In the genomic region with DNA sequence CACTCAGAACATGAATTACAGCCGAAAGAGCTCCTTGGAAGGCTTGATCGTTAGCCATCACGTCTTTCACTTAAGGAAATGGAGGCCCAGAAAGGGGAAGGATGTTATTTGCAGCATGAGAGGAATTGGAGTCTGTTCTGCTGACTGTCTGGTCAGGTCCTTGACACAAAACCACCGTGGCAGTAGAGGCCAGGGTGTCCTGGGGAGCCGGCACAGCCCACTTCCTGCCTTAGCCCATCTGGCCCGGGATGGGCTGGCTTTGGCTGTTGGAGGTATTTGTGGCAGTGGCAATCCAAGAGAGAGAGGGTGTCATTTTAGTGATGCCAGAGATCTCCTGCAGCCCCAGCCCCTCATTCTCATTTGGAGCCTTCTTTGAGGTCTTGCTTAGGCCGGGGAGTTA, we compare ENCODE assay signal across 11 cellular contexts. TPM values are rescaled to one million over a fixed set of nuclear protein-coding genes. Genes with fewer than 3 reads are reported as not detected.
A peak's percentile ranks its signal among the peaks of the same experiment; 100 is the strongest.
DNase-seq lines count a peak whose midpoint lies in the region; ATAC-seq and TF ChIP-seq lines count a peak whose summit lies in the region.
"Had no signal": no experiment of that assay in that cellular context is flagged by ENCODE, and none has a peak within 500 bp of the region (broad histone marks: within the 10 kb centered on the region; RNA-seq: fewer than 3 reads in every experiment).

No MANE protein-coding gene starts in this region.

- no peaks in the 10 kb centered on the region for H3K27me3 Mint-ChIP-seq in T-helper 2 cell treated with Interferon-gamma antibody and Interleukin-4, amounts not matched to agents 5 μg/mL and 100 μg/mL, for 36 hours (ENCODE audit: low read depth)
- no peaks in the 10 kb centered on the region for H3K27me3 Mint-ChIP-seq in activated CD4-positive, alpha-beta memory T cell treated with anti-CD3 and anti-CD28 coated beads, Interleukin-2, amount 10 ng/mL, durations not matched to agents 7 days and 5 days

- H3K36me3 ChIP-seq in right atrium auricular region (no peaks in the 10 kb centered on the region), suprapubic skin (no peaks in the 10 kb centered on the region)

- WGBS in suprapubic skin = 56% methylated on average over 7 of the region's 7 CpGs

- no peak for DNase-seq in T-helper 2 cell treated with Interferon-gamma antibody and Interleukin-4, amounts not matched to agents 5 μg/mL and 100 μg/mL, for 36 hours (ENCODE audit: low spot score)
- DNase-seq in T-helper 2 cell (no peak), right atrium auricular region (ENCODE audit: low spot score) (no peak), suprapubic skin (ENCODE audit: low spot score in 2 of 2) (no peak), G401 (ENCODE audit: low spot score) (no peak), NCI-H146 (lab: John Stamatoyannopoulos, UW) (no peak)
- no peak for DNase-seq in activated CD4-positive, alpha-beta memory T cell treated with anti-CD3 and anti-CD28 coated beads, Interleukin-2, amount 10 ng/mL, durations not matched to agents 7 days and 5 days
- DNase-seq: activated gamma-delta T cell treated with Interleukin-2 at 50 U/mL for 16 hours, NCI-H2081 treated with DMSO at 0.1 percent for 48 hours had no signal

- peaks cover 15% of the 10 kb centered on the region for H3K4me1 Mint-ChIP-seq in T-helper 2 cell treated with Interferon-gamma antibody and Interleukin-4, amounts not matched to agents 5 μg/mL and 100 μg/mL, for 36 hours (ENCODE audit: low read depth)
- peaks cover 44% of the 10 kb centered on the region for H3K4me1 Mint-ChIP-seq in activated CD4-positive, alpha-beta memory T cell treated with anti-CD3 and anti-CD28 coated beads, Interleukin-2, amount 10 ng/mL, durations not matched to agents 7 days and 5 days

- POLR2A ChIA-PET in activated CD4-positive, alpha-beta memory T cell treated with anti-CD3 and anti-CD28 coated beads, Interleukin-2, amount 10 ng/mL, durations not matched to agents 7 days and 5 days (lab: Charles Lee) = no interaction called here

- no peaks in the 10 kb centered on the region for H3K9me3 Mint-ChIP-seq in T-helper 2 cell treated with Interferon-gamma antibody and Interleukin-4, amounts not matched to agents 5 μg/mL and 100 μg/mL, for 36 hours
- no peaks in the 10 kb centered on the region for H3K9me3 Mint-ChIP-seq in activated CD4-positive, alpha-beta memory T cell treated with anti-CD3 and anti-CD28 coated beads, Interleukin-2, amount 10 ng/mL, durations not matched to agents 7 days and 5 days

- TF ChIP-seq CTCF in right atrium auricular region (IDR thresholded peaks at IDR 0.05) (no peak), suprapubic skin (IDR thresholded peaks at IDR 0.05) (no peak)

- peaks cover 64% of the 10 kb centered on the region for H3K36me3 Mint-ChIP-seq in T-helper 2 cell treated with Interferon-gamma antibody and Interleukin-4, amounts not matched to agents 5 μg/mL and 100 μg/mL, for 36 hours (ENCODE audit: low read depth)
- H3K36me3 Mint-ChIP-seq in activated CD4-positive, alpha-beta memory T cell treated with anti-CD3 and anti-CD28 coated beads, Interleukin-2, amount 10 ng/mL, durations not matched to agents 7 days and 5 days (ENCODE audit: low read depth) = peaks cover 75% of the 10 kb centered on the region

- CTCF ChIA-PET in activated CD4-positive, alpha-beta memory T cell treated with anti-CD3 and anti-CD28 coated beads, Interleukin-2, amount 10 ng/mL, durations not matched to agents 7 days and 5 days (lab: Charles Lee) = no interaction called here

- H3K27me3 ChIP-seq in right atrium auricular region (no peaks in the 10 kb centered on the region), suprapubic skin (no peaks in the 10 kb centered on the region)

- no peak for ATAC-seq in GM18511 (IDR thresholded peaks at IDR 0.05; ENCODE audit: unreplicated experiment)
- ATAC-seq: A549 had no signal

- H3K27ac ChIP-seq in right atrium auricular region = peak overlapping the region; percentile 67
- peak overlapping the region; percentile 18 for H3K27ac ChIP-seq in suprapubic skin
- H3K27ac ChIP-seq: A549 had no signal

- H3K4me3 Mint-ChIP-seq in T-helper 2 cell treated with Interferon-gamma antibody and Interleukin-4, amounts not matched to agents 5 μg/mL and 100 μg/mL, for 36 hours = no peak overlapping the region
- H3K4me3 Mint-ChIP-seq in activated CD4-positive, alpha-beta memory T cell treated with anti-CD3 and anti-CD28 coated beads, Interleukin-2, amount 10 ng/mL, durations not matched to agents 7 days and 5 days = no peak overlapping the region

- TF ChIP-seq POLR2A in suprapubic skin (IDR thresholded peaks at IDR 0.05) = no peak

- TF ChIP-seq EP300 in suprapubic skin (IDR thresholded peaks at IDR 0.05) = no peak

- no peak overlapping the region for H3K4me3 ChIP-seq in right atrium auricular region
- no peak overlapping the region for H3K4me3 ChIP-seq in suprapubic skin
- H3K4me3 ChIP-seq: A549 had no signal

- no peaks in the 10 kb centered on the region for H3K9me3 ChIP-seq in right atrium auricular region
- H3K9me3 ChIP-seq in suprapubic skin = no peaks in the 10 kb centered on the region
- H3K9me3 ChIP-seq: A549 had no signal

- peaks cover 0 to 84% of the 10 kb centered on the region in 2 donors for H3K4me1 ChIP-seq in right atrium auricular region
- peaks cover 4% of the 10 kb centered on the region for H3K4me1 ChIP-seq in suprapubic skin
- H3K4me1 ChIP-seq: A549 had no signal

- in situ Hi-C loops in G401 (cut with HindIII; ENCODE audit: low sequenced_read_pairs) = no loop called here

- peak overlapping the region; percentile 57 for H3K27ac Mint-ChIP-seq in T-helper 2 cell treated with Interferon-gamma antibody and Interleukin-4, amounts not matched to agents 5 μg/mL and 100 μg/mL, for 36 hours
- H3K27ac Mint-ChIP-seq in activated CD4-positive, alpha-beta memory T cell treated with anti-CD3 and anti-CD28 coated beads, Interleukin-2, amount 10 ng/mL, durations not matched to agents 7 days and 5 days = peak overlapping the region; percentile 56

RNA-seq across cellular contexts. Expression of gene ST6GAL1, which starts 37.4 kb away (rescaled TPM):
- total RNA-seq in activated CD4-positive, alpha-beta memory T cell treated with anti-CD3 and anti-CD28 coated beads, Interleukin-2, amount 10 ng/mL, durations not matched to agents 7 days and 5 days = 100 to 1,000 TPM; 116 to 128 TPM
- 10 to 100 TPM; 55.1 to 94.3 TPM for total RNA-seq in right atrium auricular region
- total RNA-seq in suprapubic skin = 10 to 100 TPM; 23.9 to 42.2 (median 31.9) TPM
- total RNA-seq in G401 (2014; rRNA removed; shearing (Covaris generic)) = 3.6 and 11.8 TPM in 2 replicates
